Comparison of ENCODE assay signal across 1 cellular context in genomic region chr4:165367040-165367439, GRCh38.
TF ChIP-seq lines count a peak whose summit lies in the region.

No MANE protein-coding gene starts in this region.

TF ChIP-seq in HepG2, 621 proteins besides CTCF, POLR2A, EP300 and RAD21 (continued from another document and continues in another):
- TF ChIP-seq GATAD1 (CRISPR knock-in tag; IDR thresholded peaks at IDR 0.05) (0 out of 2 replicates have a peak, but pooled peaks have one; percentile 24), BRCA1 (CRISPR knock-in tag; IDR thresholded peaks at IDR 0.05) (no peak), KDM6A (CRISPR knock-in tag; IDR thresholded peaks at IDR 0.05; ENCODE audit: low read depth) (no peak), ZNF773 (CRISPR knock-in tag; IDR thresholded peaks at IDR 0.05; ENCODE audit: borderline replicate concordance) (no peak), JUNB (CRISPR knock-in tag; IDR thresholded peaks at IDR 0.05; ENCODE audit: borderline replicate concordance) (no peak), TBX2 (CRISPR knock-in tag; IDR thresholded peaks at IDR 0.05; ENCODE audit: borderline replicate concordance) (peak; percentile 72; the same call in 1 of the 2 replicates), ZNF430 (CRISPR knock-in tag; IDR thresholded peaks at IDR 0.05) (no peak), ZBED4 (CRISPR knock-in tag; IDR thresholded peaks at IDR 0.05; ENCODE audit: borderline replicate concordance) (no peak), KAT8 (CRISPR knock-in tag; IDR thresholded peaks at IDR 0.05) (peak; percentile 50), SP1 (IDR thresholded peaks at IDR 0.05) (no peak), SP1 (CRISPR knock-in tag; IDR thresholded peaks at IDR 0.05) (no peak), MEIS2 (CRISPR knock-in tag; IDR thresholded peaks at IDR 0.05) (no peak), ZNF234 (CRISPR knock-in tag; conservative IDR thresholded peaks at IDR 0.05) (no peak), ZNF367 (CRISPR knock-in tag; IDR thresholded peaks at IDR 0.05; ENCODE audit: borderline replicate concordance) (no peak), ZNF850 (CRISPR knock-in tag; conservative IDR thresholded peaks at IDR 0.05) (no peak), JDP2 (CRISPR knock-in tag; IDR thresholded peaks at IDR 0.05; ENCODE audit: borderline replicate concordance) (no peak), ZSCAN21 (CRISPR knock-in tag; IDR thresholded peaks at IDR 0.05; ENCODE audit: borderline replicate concordance) (no peak), ELF4 (CRISPR knock-in tag; IDR thresholded peaks at IDR 0.05; ENCODE audit: borderline replicate concordance) (0 out of 2 replicates have a peak, but pooled peaks have one; percentile 29), MTF1 (CRISPR knock-in tag; IDR thresholded peaks at IDR 0.05) (no peak), FOSL1 (CRISPR knock-in tag; IDR thresholded peaks at IDR 0.05; ENCODE audit: borderline replicate concordance) (no peak), ZNF740 (CRISPR knock-in tag; IDR thresholded peaks at IDR 0.05) (0 out of 2 replicates have a peak, but pooled peaks have one; percentile 48), CC2D1A (CRISPR knock-in tag; IDR thresholded peaks at IDR 0.05) (no peak), ZKSCAN1 (IDR thresholded peaks at IDR 0.05; ENCODE audit: low read length) (no peak), MED8 (CRISPR knock-in tag; IDR thresholded peaks at IDR 0.05; ENCODE audit: insufficient replicate concordance) (no peak), ZNF530 (CRISPR knock-in tag; IDR thresholded peaks at IDR 0.05; ENCODE audit: low read depth) (no peak), JUND (CRISPR knock-in tag; IDR thresholded peaks at IDR 0.05) (no peak), ZBTB21 (CRISPR knock-in tag; IDR thresholded peaks at IDR 0.05) (no peak), SRSF9 (IDR thresholded peaks at IDR 0.05; ENCODE audit: borderline replicate concordance, insufficient read depth, low read depth, low read length, poor library complexity, severe bottlenecking) (no peak), NR1H2 (CRISPR knock-in tag; IDR thresholded peaks at IDR 0.05; ENCODE audit: borderline replicate concordance, low read depth) (no peak), FOXA3 (CRISPR knock-in tag; IDR thresholded peaks at IDR 0.05) (peak; percentile 62), ZNF7 (CRISPR knock-in tag; IDR thresholded peaks at IDR 0.05) (no peak), GATAD2A (CRISPR knock-in tag; IDR thresholded peaks at IDR 0.05) (peak; percentile 95), IRX3 (CRISPR knock-in tag; IDR thresholded peaks at IDR 0.05; ENCODE audit: borderline replicate concordance, low read depth) (no peak), BRD4 (CRISPR knock-in tag; IDR thresholded peaks at IDR 0.05) (peak; percentile 65; the same call in 1 of the 2 replicates), ZNF333 (CRISPR knock-in tag; IDR thresholded peaks at IDR 0.05; ENCODE audit: borderline replicate concordance) (no peak), HNRNPL (IDR thresholded peaks at IDR 0.05; ENCODE audit: low read depth, low read length) (no peak), MTA3 (CRISPR knock-in tag; IDR thresholded peaks at IDR 0.05) (no peak), ZNF574 (CRISPR knock-in tag; IDR thresholded peaks at IDR 0.05) (peak; percentile 69), PITX1 (CRISPR knock-in tag; IDR thresholded peaks at IDR 0.05) (peak; percentile 52; the same call in 1 of the 2 replicates), GFI1 (CRISPR knock-in tag; IDR thresholded peaks at IDR 0.05; ENCODE audit: borderline replicate concordance) (no peak), JARID2 (CRISPR knock-in tag; IDR thresholded peaks at IDR 0.05; ENCODE audit: insufficient replicate concordance) (no peak), ZNF572 (CRISPR knock-in tag; IDR thresholded peaks at IDR 0.05) (no peak), ELF3 (CRISPR knock-in tag; IDR thresholded peaks at IDR 0.05) (peak; percentile 67), ATAD3A (CRISPR knock-in tag; IDR thresholded peaks at IDR 0.05) (no peak), GMEB1 (CRISPR knock-in tag; IDR thresholded peaks at IDR 0.05; ENCODE audit: borderline replicate concordance) (no peak), ZNF260 (CRISPR knock-in tag; IDR thresholded peaks at IDR 0.05; ENCODE audit: borderline replicate concordance, low read depth) (no peak), PCBP1 (IDR thresholded peaks at IDR 0.05; ENCODE audit: borderline replicate concordance, low read depth, low read length) (no peak), ZNF101 (CRISPR knock-in tag; IDR thresholded peaks at IDR 0.05; ENCODE audit: borderline replicate concordance, low read depth) (no peak), ZNF292 (CRISPR knock-in tag; IDR thresholded peaks at IDR 0.05; ENCODE audit: borderline replicate concordance, low read depth) (0 out of 2 replicates have a peak, but pooled peaks have one; percentile 59), HDAC1 (CRISPR knock-in tag; IDR thresholded peaks at IDR 0.05) (peak; percentile 61), ARNT (IDR thresholded peaks at IDR 0.05) (no peak), ZNF24 (IDR thresholded peaks at IDR 0.05) (no peak), CCAR2 (optimal IDR thresholded peaks at IDR 0.05; ENCODE audit: low read depth, low read length) (no peak), ZNF766 (CRISPR knock-in tag; IDR thresholded peaks at IDR 0.05; ENCODE audit: borderline replicate concordance) (no peak), NAIF1 (CRISPR knock-in tag; IDR thresholded peaks at IDR 0.05; ENCODE audit: borderline replicate concordance) (no peak), FOXP1 (IDR thresholded peaks at IDR 0.05) (no peak), FOXP1 (CRISPR knock-in tag; IDR thresholded peaks at IDR 0.05) (peak; percentile 60; the same call in 1 of the 2 replicates)
- TF ChIP-seq, protein P1, sequence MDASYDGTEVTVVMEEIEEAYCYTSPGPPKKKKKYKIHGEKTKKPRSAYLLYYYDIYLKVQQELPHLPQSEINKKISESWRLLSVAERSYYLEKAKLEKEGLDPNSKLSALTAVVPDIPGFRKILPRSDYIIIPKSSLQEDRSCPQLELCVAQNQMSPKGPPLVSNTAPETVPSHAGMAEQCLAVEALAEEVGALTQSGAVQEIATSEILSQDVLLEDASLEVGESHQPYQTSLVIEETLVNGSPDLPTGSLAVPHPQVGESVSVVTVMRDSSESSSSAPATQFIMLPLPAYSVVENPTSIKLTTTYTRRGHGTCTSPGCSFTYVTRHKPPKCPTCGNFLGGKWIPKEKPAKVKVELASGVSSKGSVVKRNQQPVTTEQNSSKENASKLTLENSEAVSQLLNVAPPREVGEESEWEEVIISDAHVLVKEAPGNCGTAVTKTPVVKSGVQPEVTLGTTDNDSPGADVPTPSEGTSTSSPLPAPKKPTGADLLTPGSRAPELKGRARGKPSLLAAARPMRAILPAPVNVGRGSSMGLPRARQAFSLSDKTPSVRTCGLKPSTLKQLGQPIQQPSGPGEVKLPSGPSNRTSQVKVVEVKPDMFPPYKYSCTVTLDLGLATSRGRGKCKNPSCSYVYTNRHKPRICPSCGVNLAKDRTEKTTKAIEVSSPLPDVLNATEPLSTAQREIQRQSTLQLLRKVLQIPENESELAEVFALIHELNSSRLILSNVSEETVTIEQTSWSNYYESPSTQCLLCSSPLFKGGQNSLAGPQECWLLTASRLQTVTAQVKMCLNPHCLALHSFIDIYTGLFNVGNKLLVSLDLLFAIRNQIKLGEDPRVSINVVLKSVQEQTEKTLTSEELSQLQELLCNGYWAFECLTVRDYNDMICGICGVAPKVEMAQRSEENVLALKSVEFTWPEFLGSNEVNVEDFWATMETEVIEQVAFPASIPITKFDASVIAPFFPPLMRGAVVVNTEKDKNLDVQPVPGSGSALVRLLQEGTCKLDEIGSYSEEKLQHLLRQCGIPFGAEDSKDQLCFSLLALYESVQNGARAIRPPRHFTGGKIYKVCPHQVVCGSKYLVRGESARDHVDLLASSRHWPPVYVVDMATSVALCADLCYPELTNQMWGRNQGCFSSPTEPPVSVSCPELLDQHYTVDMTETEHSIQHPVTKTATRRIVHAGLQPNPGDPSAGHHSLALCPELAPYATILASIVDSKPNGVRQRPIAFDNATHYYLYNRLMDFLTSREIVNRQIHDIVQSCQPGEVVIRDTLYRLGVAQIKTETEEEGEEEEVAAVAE (CRISPR knock-in tag; IDR thresholded peaks at IDR 0.05; ENCODE audit: borderline replicate concordance): no peak
- TF ChIP-seq, protein P2, sequence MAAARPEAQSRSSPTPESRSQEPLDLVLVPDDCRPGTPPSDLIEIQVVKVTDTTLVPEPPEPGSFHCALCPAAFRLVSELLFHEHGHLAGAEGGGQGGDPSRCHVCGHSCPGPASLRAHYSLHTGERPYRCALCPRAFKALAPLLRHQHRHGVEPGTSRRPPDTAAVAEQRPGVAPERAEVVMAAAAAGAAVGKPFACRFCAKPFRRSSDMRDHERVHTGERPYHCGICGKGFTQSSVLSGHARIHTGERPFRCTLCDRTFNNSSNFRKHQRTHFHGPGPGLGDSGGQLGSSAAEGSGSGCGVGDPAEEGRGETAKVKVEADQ (CRISPR knock-in tag; IDR thresholded peaks at IDR 0.05; ENCODE audit: borderline replicate concordance): no peak
- TF ChIP-seq, protein P3, sequence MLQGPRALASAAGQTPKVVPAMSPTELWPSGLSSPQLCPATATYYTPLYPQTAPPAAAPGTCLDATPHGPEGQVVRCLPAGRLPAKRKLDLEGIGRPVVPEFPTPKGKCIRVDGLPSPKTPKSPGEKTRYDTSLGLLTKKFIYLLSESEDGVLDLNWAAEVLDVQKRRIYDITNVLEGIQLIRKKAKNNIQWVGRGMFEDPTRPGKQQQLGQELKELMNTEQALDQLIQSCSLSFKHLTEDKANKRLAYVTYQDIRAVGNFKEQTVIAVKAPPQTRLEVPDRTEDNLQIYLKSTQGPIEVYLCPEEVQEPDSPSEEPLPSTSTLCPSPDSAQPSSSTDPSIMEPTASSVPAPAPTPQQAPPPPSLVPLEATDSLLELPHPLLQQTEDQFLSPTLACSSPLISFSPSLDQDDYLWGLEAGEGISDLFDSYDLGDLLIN (CRISPR knock-in tag; IDR thresholded peaks at IDR 0.05; ENCODE audit: borderline replicate concordance): no peak
